ENCODE assay signal across 8 cellular contexts in genomic region chrX:46758956-46759644, GRCh38. TPM values are rescaled to one million over a fixed set of nuclear protein-coding genes. Genes with fewer than 3 reads are reported as not detected.
A peak's percentile ranks its signal among the peaks of the same experiment; 100 is the strongest.
DNase-seq lines count a peak whose midpoint lies in the region; ATAC-seq and TF ChIP-seq lines count a peak whose summit lies in the region.

Gene SLC9A7 (minus strand): TSS chrX:46759118. CDS start chrX:46759029, 89 bp downstream.

- peaks cover 6 to 25% (median 10%) of the 10 kb centered on the region in 5 experiments for H3K9me3 Mint-ChIP-seq in brain

- peak within 1 kb of the TSS; percentile 85 to 97 (median 91) for H3K4me3 Mint-ChIP-seq in brain

- peak within 1 kb of the TSS; percentile 17 to 93 (median 67) for H3K27ac Mint-ChIP-seq in brain

- peak within 1 kb of the TSS; percentile 47 for H3K4me3 ChIP-seq in smooth muscle cell

- peak; percentile 64 for ATAC-seq in HG02970 (IDR thresholded peaks at IDR 0.05; ENCODE audit: low FRiP score, unreplicated experiment)

- peaks cover 10% of the 10 kb centered on the region for H3K27me3 Mint-ChIP-seq in brain

- DNase-seq in NCI-H446 (lab: John Stamatoyannopoulos, UW) (peak; percentile 21 to 74), NCI-H446 treated with DMSO at 0.1 percent for 48 hours (lab: John Stamatoyannopoulos, UW) (no peak), NCI-H2081 treated with DMSO at 0.1 percent for 48 hours (lab: John Stamatoyannopoulos, UW) (peak; percentile 35), UCSD-AML1 (lab: John Stamatoyannopoulos, UW; ENCODE audit: unreplicated experiment) (peak; percentile 82), iPS-NIHi11 (ENCODE audit: low spot score) (peak; percentile 75), smooth muscle cell (lab: John Stamatoyannopoulos, UW; ENCODE audit: unreplicated experiment) (peak; percentile 3)

- H3K79me2 ChIP-seq in smooth muscle cell (ENCODE audit: low read depth) = no peaks in the 10 kb centered on the region

- no peaks in the 10 kb centered on the region for H3K9me3 ChIP-seq in smooth muscle cell (replicated peaks; ENCODE audit: low read depth)

- H3K36me3 Mint-ChIP-seq in brain = no peaks in the 10 kb centered on the region

- H2AFZ ChIP-seq in smooth muscle cell (ENCODE audit: low read depth) = peak within 1 kb of the TSS; percentile 25

- peaks cover 14% of the 10 kb centered on the region for H3K4me1 Mint-ChIP-seq in brain

- H3K36me3 ChIP-seq in smooth muscle cell (ENCODE audit: low read depth) = no peaks in the 10 kb centered on the region

- peak within 1 kb of the TSS; percentile 80 for H3K4me2 ChIP-seq in smooth muscle cell

- H3K27ac ChIP-seq in smooth muscle cell (ENCODE audit: low read depth) = no peak within 1 kb of the TSS

- WGBS in smooth muscle cell (ENCODE audit: low lambda C conversion rate) = 26% methylated on average over 38 of the region's 85 CpGs

- H4K20me1 ChIP-seq in smooth muscle cell (ENCODE audit: low read depth) = no peaks in the 10 kb centered on the region

- H3K4me1 ChIP-seq in smooth muscle cell (ENCODE audit: low read depth) = no peaks in the 10 kb centered on the region

- H3K27me3 ChIP-seq in smooth muscle cell (ENCODE audit: low read depth) = no peaks in the 10 kb centered on the region

- peak; percentile 75 to 85 for TF ChIP-seq CTCF in brain (conservative IDR thresholded peaks at IDR 0.05)
- TF ChIP-seq CTCF in smooth muscle cell (IDR thresholded peaks at IDR 0.05; ENCODE audit: borderline replicate concordance, insufficient read depth, poor library complexity, severe bottlenecking) = peak; percentile 74

- H3F3A ChIP-seq in smooth muscle cell (ENCODE audit: low read depth) = no peaks in the 10 kb centered on the region

- no peak within 1 kb of the TSS for H3K9ac ChIP-seq in smooth muscle cell (ENCODE audit: low read depth)

RNA-seq across cellular contexts. Expression of gene SLC9A7, which starts in this region (rescaled TPM):
- polyA plus RNA-seq in brain (ENCODE audit: insufficient read depth, low read depth, low replicate concordance) (3.5 TPM), smooth muscle cell (0.83 and 1.5 TPM in 2 replicates)
- 6.5 and 6.7 TPM in 2 replicates for total RNA-seq in smooth muscle cell
